1 cellular context compared by ENCODE assay signal in the genomic region with DNA sequence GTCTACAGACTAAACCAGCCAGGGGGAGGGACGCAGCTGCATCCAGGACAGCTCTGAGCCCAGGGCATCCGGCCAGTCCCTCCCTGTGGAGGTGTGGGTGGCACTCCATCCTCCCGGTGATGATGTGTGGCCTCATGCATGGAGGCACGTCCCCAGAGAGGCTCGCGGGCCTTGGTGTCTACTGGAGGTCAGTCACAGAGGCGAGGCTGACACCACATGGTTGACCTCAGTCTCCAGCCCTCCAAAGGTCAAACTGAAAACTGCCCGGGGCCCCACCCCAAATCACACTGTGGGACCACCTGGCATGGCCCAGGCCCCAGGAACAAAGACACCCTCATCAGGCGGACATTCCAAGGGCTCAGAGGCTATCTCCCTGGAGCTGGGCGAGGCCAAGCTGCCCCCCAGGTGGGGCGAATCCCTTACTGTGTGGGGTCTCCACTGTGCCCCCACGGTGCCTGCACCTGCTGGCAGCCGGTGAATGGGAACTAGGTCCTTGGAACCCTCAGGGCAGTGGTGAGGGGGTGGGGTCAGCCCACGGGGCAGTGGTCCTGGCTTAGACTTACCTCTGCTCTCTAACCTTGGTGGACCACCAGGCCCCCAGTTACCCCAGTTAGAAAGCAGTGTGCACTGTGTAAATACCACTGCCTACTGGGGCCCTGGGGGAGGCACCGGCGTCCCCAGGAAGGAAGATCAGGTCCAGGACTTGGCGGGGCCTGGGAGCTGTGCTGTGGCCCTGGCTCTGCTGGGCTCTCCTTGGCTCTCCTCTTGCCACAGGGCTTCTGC.
TF ChIP-seq lines count a peak whose summit lies in the region.

No MANE protein-coding gene starts in this region.

TF ChIP-seq in WTC11, 78 proteins besides CTCF, POLR2A, EP300 and RAD21 (continued from another document):
- TF ChIP-seq, protein P1, sequence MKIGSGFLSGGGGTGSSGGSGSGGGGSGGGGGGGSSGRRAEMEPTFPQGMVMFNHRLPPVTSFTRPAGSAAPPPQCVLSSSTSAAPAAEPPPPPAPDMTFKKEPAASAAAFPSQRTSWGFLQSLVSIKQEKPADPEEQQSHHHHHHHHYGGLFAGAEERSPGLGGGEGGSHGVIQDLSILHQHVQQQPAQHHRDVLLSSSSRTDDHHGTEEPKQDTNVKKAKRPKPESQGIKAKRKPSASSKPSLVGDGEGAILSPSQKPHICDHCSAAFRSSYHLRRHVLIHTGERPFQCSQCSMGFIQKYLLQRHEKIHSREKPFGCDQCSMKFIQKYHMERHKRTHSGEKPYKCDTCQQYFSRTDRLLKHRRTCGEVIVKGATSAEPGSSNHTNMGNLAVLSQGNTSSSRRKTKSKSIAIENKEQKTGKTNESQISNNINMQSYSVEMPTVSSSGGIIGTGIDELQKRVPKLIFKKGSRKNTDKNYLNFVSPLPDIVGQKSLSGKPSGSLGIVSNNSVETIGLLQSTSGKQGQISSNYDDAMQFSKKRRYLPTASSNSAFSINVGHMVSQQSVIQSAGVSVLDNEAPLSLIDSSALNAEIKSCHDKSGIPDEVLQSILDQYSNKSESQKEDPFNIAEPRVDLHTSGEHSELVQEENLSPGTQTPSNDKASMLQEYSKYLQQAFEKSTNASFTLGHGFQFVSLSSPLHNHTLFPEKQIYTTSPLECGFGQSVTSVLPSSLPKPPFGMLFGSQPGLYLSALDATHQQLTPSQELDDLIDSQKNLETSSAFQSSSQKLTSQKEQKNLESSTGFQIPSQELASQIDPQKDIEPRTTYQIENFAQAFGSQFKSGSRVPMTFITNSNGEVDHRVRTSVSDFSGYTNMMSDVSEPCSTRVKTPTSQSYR (CRISPR knock-in tag; IDR thresholded peaks at IDR 0.05) = no peak
- TF ChIP-seq TP53 (CRISPR knock-in tag; IDR thresholded peaks at IDR 0.05) = no peak
- TF ChIP-seq ZNF121 (CRISPR knock-in tag; IDR thresholded peaks at IDR 0.05) = no peak
- no peak for TF ChIP-seq GABPB1 (CRISPR knock-in tag; IDR thresholded peaks at IDR 0.05)
- TF ChIP-seq, protein P2, sequence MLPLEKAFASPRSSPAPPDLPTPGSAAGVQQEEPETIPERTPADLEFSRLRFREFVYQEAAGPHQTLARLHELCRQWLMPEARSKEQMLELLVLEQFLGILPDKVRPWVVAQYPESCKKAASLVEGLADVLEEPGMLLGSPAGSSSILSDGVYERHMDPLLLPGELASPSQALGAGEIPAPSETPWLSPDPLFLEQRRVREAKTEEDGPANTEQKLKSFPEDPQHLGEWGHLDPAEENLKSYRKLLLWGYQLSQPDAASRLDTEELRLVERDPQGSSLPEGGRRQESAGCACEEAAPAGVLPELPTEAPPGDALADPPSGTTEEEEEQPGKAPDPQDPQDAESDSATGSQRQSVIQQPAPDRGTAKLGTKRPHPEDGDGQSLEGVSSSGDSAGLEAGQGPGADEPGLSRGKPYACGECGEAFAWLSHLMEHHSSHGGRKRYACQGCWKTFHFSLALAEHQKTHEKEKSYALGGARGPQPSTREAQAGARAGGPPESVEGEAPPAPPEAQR (CRISPR knock-in tag; IDR thresholded peaks at IDR 0.05) = no peak
- TF ChIP-seq, protein P3, sequence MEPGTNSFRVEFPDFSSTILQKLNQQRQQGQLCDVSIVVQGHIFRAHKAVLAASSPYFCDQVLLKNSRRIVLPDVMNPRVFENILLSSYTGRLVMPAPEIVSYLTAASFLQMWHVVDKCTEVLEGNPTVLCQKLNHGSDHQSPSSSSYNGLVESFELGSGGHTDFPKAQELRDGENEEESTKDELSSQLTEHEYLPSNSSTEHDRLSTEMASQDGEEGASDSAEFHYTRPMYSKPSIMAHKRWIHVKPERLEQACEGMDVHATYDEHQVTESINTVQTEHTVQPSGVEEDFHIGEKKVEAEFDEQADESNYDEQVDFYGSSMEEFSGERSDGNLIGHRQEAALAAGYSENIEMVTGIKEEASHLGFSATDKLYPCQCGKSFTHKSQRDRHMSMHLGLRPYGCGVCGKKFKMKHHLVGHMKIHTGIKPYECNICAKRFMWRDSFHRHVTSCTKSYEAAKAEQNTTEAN (CRISPR knock-in tag; IDR thresholded peaks at IDR 0.05) = no peak
- TF ChIP-seq, protein P4, sequence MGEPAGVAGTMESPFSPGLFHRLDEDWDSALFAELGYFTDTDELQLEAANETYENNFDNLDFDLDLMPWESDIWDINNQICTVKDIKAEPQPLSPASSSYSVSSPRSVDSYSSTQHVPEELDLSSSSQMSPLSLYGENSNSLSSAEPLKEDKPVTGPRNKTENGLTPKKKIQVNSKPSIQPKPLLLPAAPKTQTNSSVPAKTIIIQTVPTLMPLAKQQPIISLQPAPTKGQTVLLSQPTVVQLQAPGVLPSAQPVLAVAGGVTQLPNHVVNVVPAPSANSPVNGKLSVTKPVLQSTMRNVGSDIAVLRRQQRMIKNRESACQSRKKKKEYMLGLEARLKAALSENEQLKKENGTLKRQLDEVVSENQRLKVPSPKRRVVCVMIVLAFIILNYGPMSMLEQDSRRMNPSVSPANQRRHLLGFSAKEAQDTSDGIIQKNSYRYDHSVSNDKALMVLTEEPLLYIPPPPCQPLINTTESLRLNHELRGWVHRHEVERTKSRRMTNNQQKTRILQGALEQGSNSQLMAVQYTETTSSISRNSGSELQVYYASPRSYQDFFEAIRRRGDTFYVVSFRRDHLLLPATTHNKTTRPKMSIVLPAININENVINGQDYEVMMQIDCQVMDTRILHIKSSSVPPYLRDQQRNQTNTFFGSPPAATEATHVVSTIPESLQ (CRISPR knock-in tag; IDR thresholded peaks at IDR 0.05) = no peak
- TF ChIP-seq, protein P5, sequence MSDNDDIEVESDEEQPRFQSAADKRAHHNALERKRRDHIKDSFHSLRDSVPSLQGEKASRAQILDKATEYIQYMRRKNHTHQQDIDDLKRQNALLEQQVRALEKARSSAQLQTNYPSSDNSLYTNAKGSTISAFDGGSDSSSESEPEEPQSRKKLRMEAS (CRISPR knock-in tag; IDR thresholded peaks at IDR 0.05) = no peak
